Comparison of ENCODE assay signal across 27 cellular contexts in genomic region chr11:93213622-93214021, GRCh38.
"Had no signal": no experiment of that assay in that cellular context is flagged by ENCODE, and none has a peak within 500 bp of the region (broad histone marks: within the 10 kb centered on the region; RNA-seq: fewer than 3 reads in every experiment).

No MANE protein-coding gene starts in this region.

- ATAC-seq: activated CD8-positive, alpha-beta T cell treated with anti-CD3 and anti-CD28 coated beads for 36 hours; activated T-cell treated with anti-CD3 and anti-CD28 coated beads, Interleukin-2, amount 50 U/mL, for 72 hours; activated T-helper 17 cell treated with anti-CD3 and anti-CD28 coated beads, Interleukin-2, amount 50 U/mL, for 72 hours had no signal

- DNase-seq: activated CD4-positive, alpha-beta T cell treated with anti-CD3 and anti-CD28 coated beads, Interleukin-2, amount 10 ng/mL, durations not matched to agents 24 days and 14 days; activated CD4-positive, alpha-beta T cell treated with anti-CD3 and anti-CD28 coated beads, Interleukin-2, amount 50 U/mL, for 4 hours; activated CD8-positive, alpha-beta T cell treated with anti-CD3 and anti-CD28 coated beads for 36 hours; activated effector memory CD4-positive, alpha-beta T cell treated with anti-CD3 and anti-CD28 coated beads, Interleukin-2, amount 50 U/mL, for 16 hours; activated naive CD4-positive, alpha-beta T cell; activated naive CD4-positive, alpha-beta T cell treated with anti-CD3 and anti-CD28 coated beads, Interleukin-2, amount 50 U/mL, for 16 hours; activated naive CD8-positive, alpha-beta T cell treated with anti-CD3 and anti-CD28 coated beads for 36 hours; activated T-cell treated with anti-CD3 and anti-CD28 coated beads, Interleukin-2, amount 50 U/mL, for 1 hour; activated T-cell treated with anti-CD3 and anti-CD28 coated beads, Interleukin-2, amount 50 U/mL, for 72 hours; amniotic stem cell; aorta; brain microvascular endothelial cell; central memory CD4-positive, alpha-beta T cell; Karpas-422; NCI-H1105; NCI-H1417 treated with DMSO at 0.1 percent for 48 hours; NCI-H187 treated with DMSO at 0.1 percent for 48 hours; NCI-H2081; NCI-H2171 treated with DMSO at 0.1 percent for 48 hours; NCI-H2227 treated with DMSO at 0.1 percent for 48 hours; NCI-H446; NCI-H524 treated with DMSO at 0.1 percent for 48 hours; Peyer's patch; RPMI8226; SHP77 treated with DMSO at 0.1 percent for 48 hours; SK-N-SH had no signal
